15 cellular contexts compared by ENCODE assay signal in the genomic region with DNA sequence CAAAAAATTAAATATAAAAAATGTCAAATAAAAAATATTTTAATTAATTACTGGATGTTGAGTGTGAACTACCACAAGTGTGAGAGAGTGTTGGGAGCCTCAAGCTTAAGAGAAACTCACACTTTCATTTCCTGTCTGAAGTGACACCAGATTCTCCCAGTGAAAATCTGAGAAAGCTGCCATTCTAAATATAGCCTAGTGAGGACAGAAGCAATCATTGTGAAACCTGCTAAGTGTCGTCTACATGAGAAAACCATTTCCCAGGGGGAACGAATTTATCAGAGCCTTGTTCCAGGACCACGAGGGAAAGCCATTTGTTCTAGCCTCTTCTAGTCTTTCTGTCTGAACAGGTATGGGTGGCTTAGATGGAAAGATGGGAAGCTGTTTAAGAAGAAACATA.
DNase-seq lines count a peak whose midpoint lies in the region; ATAC-seq, FAIRE-seq and TF ChIP-seq lines count a peak whose summit lies in the region.
"Had no signal": no experiment of that assay in that cellular context is flagged by ENCODE, and none has a peak within 500 bp of the region (broad histone marks: within the 10 kb centered on the region; RNA-seq: fewer than 3 reads in every experiment).

No MANE protein-coding gene starts in this region.

- H3K36me3 ChIP-seq in OCI-LY3 (replicated peaks; ENCODE audit: low read depth, low read length) (peaks cover 5% of the 10 kb centered on the region), smooth muscle cell (ENCODE audit: low read depth) (no peaks in the 10 kb centered on the region)

- H3K27ac ChIP-seq in OCI-LY3 (ENCODE audit: low read length), result peak overlapping the region; percentile 56; the same call in 1 of the 2 replicates
- no peak overlapping the region for H3K27ac ChIP-seq in smooth muscle cell (ENCODE audit: low read depth)
- H3K27ac ChIP-seq: PC-9, skin epidermis had no signal

- peaks cover 18% of the 10 kb centered on the region for H3K4me1 ChIP-seq in OCI-LY3 (ENCODE audit: low read length)
- no peaks in the 10 kb centered on the region for H3K4me1 ChIP-seq in smooth muscle cell (ENCODE audit: low read depth)

- DNase-seq in GM18507 (ENCODE audit: extremely low spot score, insufficient read length, low read depth) (no peak), NCI-H1105 treated with DMSO at 0.1 percent for 48 hours (lab: John Stamatoyannopoulos, UW) (no peak), smooth muscle cell (lab: John Stamatoyannopoulos, UW; ENCODE audit: unreplicated experiment) (no peak), D341Med (ENCODE audit: low spot score) (no peak)
- DNase-seq: activated T-cell treated with anti-CD3 and anti-CD28 coated beads, Interleukin-2, amount 50 U/mL, for 4 hours; CD4-positive, alpha-beta T cell; erythroblast; naive B cell; NCI-H1417; PC-9 had no signal

- H3K79me2 ChIP-seq in OCI-LY3 (ENCODE audit: low read length), result no peaks in the 10 kb centered on the region
- H3K79me2 ChIP-seq in smooth muscle cell (ENCODE audit: low read depth), result no peaks in the 10 kb centered on the region

- H3K4me3 ChIP-seq in OCI-LY3 (ENCODE audit: low read length) (peak overlapping the region; percentile 42; the same call in 1 of the 2 replicates), smooth muscle cell (no peak overlapping the region)
- H3K4me3 ChIP-seq: PC-9, skin epidermis had no signal

- H3F3A ChIP-seq in smooth muscle cell (ENCODE audit: low read depth), result no peaks in the 10 kb centered on the region

- H2AFZ ChIP-seq in OCI-LY3 (ENCODE audit: low read depth, low read length), result no peak overlapping the region; the same call in 1 of the 2 replicates
- H2AFZ ChIP-seq in smooth muscle cell (ENCODE audit: low read depth), result no peak overlapping the region
- H2AFZ ChIP-seq: PC-9 had no signal

- H3K9ac ChIP-seq in OCI-LY3 (ENCODE audit: low read length) (peak overlapping the region; percentile 37; the same call in 1 of the 2 replicates), smooth muscle cell (ENCODE audit: low read depth) (no peak overlapping the region)

- FAIRE-seq in GM18507 (lab: Jason Lieb, UNC), result peak; percentile 72

- no peak for TF ChIP-seq CTCF in OCI-LY3 (IDR thresholded peaks at IDR 0.05; ENCODE audit: low read depth, low read length)
- no peak for TF ChIP-seq CTCF in smooth muscle cell (IDR thresholded peaks at IDR 0.05; ENCODE audit: borderline replicate concordance, insufficient read depth, poor library complexity, severe bottlenecking)

- peak; percentile 93 for ATAC-seq in GM21390 (IDR thresholded peaks at IDR 0.05; ENCODE audit: unreplicated experiment)
- peak; percentile 48 for ATAC-seq in HG03066 (IDR thresholded peaks at IDR 0.05; ENCODE audit: low read depth, unreplicated experiment)
- no peak for ATAC-seq in HG03045 (IDR thresholded peaks at IDR 0.05; ENCODE audit: unreplicated experiment)
- ATAC-seq: activated T-cell treated with anti-CD3 and anti-CD28 coated beads, Interleukin-2, amount 50 U/mL, for 4 hours had no signal

- H4K20me1 ChIP-seq in OCI-LY3 (ENCODE audit: insufficient read depth, low read length) (no peaks in the 10 kb centered on the region), smooth muscle cell (ENCODE audit: low read depth) (no peaks in the 10 kb centered on the region)

- H3K27me3 ChIP-seq in OCI-LY3 (ENCODE audit: low read depth, low read length), result no peaks in the 10 kb centered on the region
- H3K27me3 ChIP-seq in smooth muscle cell (ENCODE audit: low read depth), result no peaks in the 10 kb centered on the region

- H3K9me3 ChIP-seq in OCI-LY3 (ENCODE audit: insufficient read depth, low read length) (0 out of 2 replicates have a peak, but pooled peaks cover 4% of the 10 kb centered on the region), smooth muscle cell (replicated peaks; ENCODE audit: low read depth) (no peaks in the 10 kb centered on the region)

- H3K4me2 ChIP-seq in OCI-LY3 (ENCODE audit: low read length), result peak overlapping the region; percentile 65
- H3K4me2 ChIP-seq in smooth muscle cell, result no peak overlapping the region
- H3K4me2 ChIP-seq: PC-9 had no signal

- WGBS in smooth muscle cell (ENCODE audit: low lambda C conversion rate), result 52% methylated on average over 3 of the region's 3 CpGs
